In the genomic region with DNA sequence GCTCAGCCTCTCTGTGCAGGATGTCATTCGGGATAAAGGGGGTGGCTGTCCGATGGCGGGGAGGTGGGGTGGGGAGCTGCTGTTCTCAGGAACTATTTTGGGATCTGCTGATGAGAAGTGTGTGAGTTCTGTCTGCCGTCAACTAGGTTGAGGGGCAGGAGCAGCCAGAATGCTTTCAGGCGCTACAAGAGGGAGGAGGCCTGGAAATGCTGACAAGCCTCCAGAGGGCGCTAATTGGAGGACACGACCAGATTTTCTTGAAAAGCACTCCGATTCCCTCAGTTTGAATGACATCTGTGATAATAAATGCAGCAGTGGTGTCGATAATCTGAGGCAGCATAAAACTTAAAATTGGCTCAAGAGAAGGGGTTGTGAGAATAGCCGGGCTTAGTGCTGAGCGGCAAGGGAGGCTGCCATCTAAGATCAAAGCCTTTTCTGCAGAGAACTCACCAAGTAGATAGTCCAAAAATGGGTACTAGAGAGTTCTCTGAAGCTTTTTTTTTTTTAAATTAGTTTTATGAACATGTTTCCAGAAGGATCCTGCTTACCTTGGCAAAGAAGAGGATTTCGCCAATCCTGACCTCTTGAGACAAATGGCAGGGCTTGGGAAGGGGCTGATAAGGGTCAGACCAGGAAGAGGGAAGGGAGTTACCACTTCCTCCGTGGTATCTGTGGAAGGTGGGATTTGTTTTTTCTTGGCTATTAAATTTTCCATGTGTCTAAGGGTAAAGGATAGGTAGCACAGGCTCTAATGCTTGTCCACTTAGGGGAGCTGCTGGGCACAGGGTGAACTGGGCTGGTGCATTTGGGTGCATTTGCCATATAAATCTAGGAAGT, we compare ENCODE assay signal across 7 cellular contexts.
DNase-seq lines count a peak whose midpoint lies in the region; ATAC-seq and TF ChIP-seq lines count a peak whose summit lies in the region.

No MANE protein-coding gene starts in this region.

- H3K27me3 ChIP-seq in body of pancreas (no peaks in the 10 kb centered on the region), MG63 (no peaks in the 10 kb centered on the region)

- ATAC-seq in body of pancreas, result no peak
- ATAC-seq in HG03571 (IDR thresholded peaks at IDR 0.05; ENCODE audit: unreplicated experiment), result no peak

- H3K9me3 ChIP-seq in body of pancreas (no peaks in the 10 kb centered on the region), MG63 (no peaks in the 10 kb centered on the region)

- TF ChIP-seq POLR2A in body of pancreas (IDR thresholded peaks at IDR 0.05), result no peak

- H3K36me3 ChIP-seq in body of pancreas (replicated peaks in 1 of 2; ENCODE audit: insufficient read depth in 1 of 2, low read depth in 2 of 2), result no peaks in the 10 kb centered on the region
- peaks cover 5% of the 10 kb centered on the region; the same call in 1 of the 2 replicates for H3K36me3 ChIP-seq in MG63

- H3K4me1 ChIP-seq in body of pancreas, result peaks cover 3% of the 10 kb centered on the region

- no peak overlapping the region for H3K4me3 ChIP-seq in GM12865 (ENCODE audit: low read depth, low read length)
- H3K4me3 ChIP-seq in body of pancreas, result no peak overlapping the region
- no peak overlapping the region for H3K4me3 ChIP-seq in MG63

- H3K27ac ChIP-seq in body of pancreas, result no peak overlapping the region

- TF ChIP-seq CTCF in GM12865 (IDR thresholded peaks at IDR 0.05; ENCODE audit: insufficient read depth, low read depth, low read length, missing control alignments), result peak; percentile 40
- peak in 5 of 7 experiments; percentile 28 to 54 (median 42) for TF ChIP-seq CTCF in body of pancreas (IDR thresholded peaks at IDR 0.05)

- DNase-seq in GM12865 (ENCODE audit: low read depth), result peak; percentile 26
- peak; percentile 25 for DNase-seq in NCI-H146 treated with DMSO at 0.1 percent for 48 hours (lab: John Stamatoyannopoulos, UW; ENCODE audit: unreplicated experiment)
- peak in 3 of 4 donors; percentile 27 to 57 (median 48) for DNase-seq in body of pancreas
- DNase-seq in lung microvascular endothelial cell (ENCODE audit: low read depth in 2 of 2), result peak; percentile 57 to 66
- DNase-seq in MG63, result no peak
- no peak for DNase-seq in globus pallidus (ENCODE audit: low spot score)

- WGBS in body of pancreas, 2 donors, result 62 to 78% methylated on average over 13 of the region's 13 CpGs

- intact Hi-C loops in body of pancreas (cut with DNase I), result loop anchor here (10.0 kb wide), 1 partner anchor 116 kb away; no protein-coding TSS in a partner anchor

Comparison
In these comparisons a context has a peak if more than half of its experiments do, and no peak if none do; other contexts are left out.
1. DNase-seq: peak in GM12865 (single experiment), NCI-H146 treated with DMSO at 0.1 percent for 48 hours (single experiment), body of pancreas (3 of 4) and lung microvascular endothelial cell (2 of 2); none in MG63 (single experiment) and globus pallidus (single experiment).